1 cellular context compared by ENCODE assay signal in the genomic region with DNA sequence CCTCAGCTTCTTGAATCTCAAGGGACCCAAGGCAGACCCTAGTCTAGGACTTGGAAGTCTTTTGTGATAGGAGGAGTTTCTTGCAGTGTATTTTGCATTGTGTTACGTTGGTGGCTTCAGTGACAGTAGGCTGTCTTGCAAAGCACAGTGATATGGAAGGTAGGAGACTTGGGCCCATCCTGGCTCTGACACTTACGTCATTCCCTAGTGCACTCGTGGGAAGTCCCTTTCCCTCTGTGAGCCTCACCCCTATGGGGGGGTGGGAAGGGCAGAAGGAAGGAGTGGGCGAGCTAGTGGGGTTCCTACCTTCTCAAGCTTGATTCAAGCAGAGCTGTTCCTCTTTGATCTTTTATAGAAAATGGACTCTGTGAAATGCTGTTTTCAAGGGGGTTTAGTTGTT.
TF ChIP-seq lines count a peak whose summit lies in the region.

No MANE protein-coding gene starts in this region.

TF ChIP-seq in HepG2, 621 proteins besides CTCF, POLR2A, EP300 and RAD21:
- TF ChIP-seq MED1 (CRISPR knock-in tag; IDR thresholded peaks at IDR 0.05) (no peak), ATF7 (IDR thresholded peaks at IDR 0.05) (0 out of 2 replicates have a peak, but pooled peaks have one; percentile 6), ATF7 (CRISPR knock-in tag; IDR thresholded peaks at IDR 0.05) (no peak)
- TF ChIP-seq, protein P1, sequence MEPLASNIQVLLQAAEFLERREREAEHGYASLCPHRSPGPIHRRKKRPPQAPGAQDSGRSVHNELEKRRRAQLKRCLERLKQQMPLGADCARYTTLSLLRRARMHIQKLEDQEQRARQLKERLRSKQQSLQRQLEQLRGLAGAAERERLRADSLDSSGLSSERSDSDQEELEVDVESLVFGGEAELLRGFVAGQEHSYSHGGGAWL (CRISPR knock-in tag; IDR thresholded peaks at IDR 0.05): no peak
